In genomic region chr2:239370403-239370802, GRCh38 we compare ENCODE assay signal across 12 cellular contexts. TPM values are rescaled to one million over a fixed set of nuclear protein-coding genes. Genes with fewer than 3 reads are reported as not detected.
DNase-seq lines count a peak whose midpoint lies in the region; ATAC-seq and TF ChIP-seq lines count a peak whose summit lies in the region.
"Had no signal": no experiment of that assay in that cellular context is flagged by ENCODE, and none has a peak within 500 bp of the region (broad histone marks: within the 10 kb centered on the region; RNA-seq: fewer than 3 reads in every experiment).

No MANE protein-coding gene starts in this region.

- peaks cover 11% of the 10 kb centered on the region for H3K4me1 Mint-ChIP-seq in activated CD8-positive, alpha-beta memory T cell treated with anti-CD3 and anti-CD28 coated beads, Interleukin-2, amount 10 ng/mL, durations not matched to agents 7 days and 5 days
- peaks cover 7 to 17% of the 10 kb centered on the region in 2 donors for H3K4me1 Mint-ChIP-seq in effector memory CD8-positive, alpha-beta T cell (ENCODE audit: low read depth in 2 of 2)
- peaks cover 14% of the 10 kb centered on the region for H3K4me1 Mint-ChIP-seq in stimulated activated naive CD8-positive, alpha-beta T cell treated with anti-CD3 and anti-CD28 coated beads, Interleukin-15, amount 100 ng/mL, for 72 hours

- H3K9me3 ChIP-seq in WERI-Rb-1 (ENCODE audit: severe bottlenecking): no peaks in the 10 kb centered on the region
- H3K9me3 ChIP-seq: left lung, thyroid gland had no signal

- no peak for DNase-seq in activated CD8-positive, alpha-beta memory T cell treated with anti-CD3 and anti-CD28 coated beads, Interleukin-2, amount 10 ng/mL, durations not matched to agents 7 days and 5 days
- DNase-seq in activated CD8-positive, alpha-beta memory T cell treated with anti-CD3 and anti-CD28 coated beads for 24 hours: no peak
- DNase-seq in RPMI7951 (ENCODE audit: low read depth): peak; percentile 6
- DNase-seq in effector memory CD8-positive, alpha-beta T cell: no peak
- peak in 1 of 2 donors; percentile 14 for DNase-seq in stimulated activated naive CD8-positive, alpha-beta T cell treated with anti-CD3 and anti-CD28 coated beads, Interleukin-15, amount 100 ng/mL, for 72 hours
- no peak for DNase-seq in WERI-Rb-1
- no peak for DNase-seq in iPS-NIHi7 (ENCODE audit: extremely low spot score)
- no peak for DNase-seq in SW 1271 (lab: John Stamatoyannopoulos, UW)
- DNase-seq: NCI-H187 treated with DMSO at 0.1 percent for 48 hours had no signal

- no peak overlapping the region for H3K4me3 ChIP-seq in WERI-Rb-1 (ENCODE audit: low read depth, low read length)
- H3K4me3 ChIP-seq: left lung, thyroid gland had no signal

- no peaks in the 10 kb centered on the region for H3K36me3 Mint-ChIP-seq in activated CD8-positive, alpha-beta memory T cell treated with anti-CD3 and anti-CD28 coated beads, Interleukin-2, amount 10 ng/mL, durations not matched to agents 7 days and 5 days
- no peaks in the 10 kb centered on the region for H3K36me3 Mint-ChIP-seq in effector memory CD8-positive, alpha-beta T cell (ENCODE audit: insufficient read depth)

- ATAC-seq in activated CD8-positive, alpha-beta memory T cell treated with anti-CD3 and anti-CD28 coated beads, Interleukin-2, amount 10 ng/mL, durations not matched to agents 7 days and 5 days: no peak
- no peak for ATAC-seq in effector memory CD8-positive, alpha-beta T cell (replicated peaks)
- ATAC-seq in stimulated activated naive CD8-positive, alpha-beta T cell treated with anti-CD3 and anti-CD28 coated beads, Interleukin-15, amount 100 ng/mL, for 72 hours: no peak

- no peaks in the 10 kb centered on the region for H3K9me3 Mint-ChIP-seq in activated CD8-positive, alpha-beta memory T cell treated with anti-CD3 and anti-CD28 coated beads, Interleukin-2, amount 10 ng/mL, durations not matched to agents 7 days and 5 days (ENCODE audit: low read depth)
- H3K9me3 Mint-ChIP-seq in effector memory CD8-positive, alpha-beta T cell: no peaks in the 10 kb centered on the region
- H3K9me3 Mint-ChIP-seq in stimulated activated naive CD8-positive, alpha-beta T cell treated with anti-CD3 and anti-CD28 coated beads, Interleukin-15, amount 100 ng/mL, for 72 hours: peaks cover 0 to 6% of the 10 kb centered on the region in 2 donors
- H3K9me3 Mint-ChIP-seq: neural crest cell had no signal

- H3K36me3 ChIP-seq in WERI-Rb-1: no peaks in the 10 kb centered on the region
- H3K36me3 ChIP-seq: thyroid gland had no signal

- no peaks in the 10 kb centered on the region for H3K27me3 Mint-ChIP-seq in activated CD8-positive, alpha-beta memory T cell treated with anti-CD3 and anti-CD28 coated beads, Interleukin-2, amount 10 ng/mL, durations not matched to agents 7 days and 5 days
- no peaks in the 10 kb centered on the region for H3K27me3 Mint-ChIP-seq in effector memory CD8-positive, alpha-beta T cell
- H3K27me3 Mint-ChIP-seq in stimulated activated naive CD8-positive, alpha-beta T cell treated with anti-CD3 and anti-CD28 coated beads, Interleukin-15, amount 100 ng/mL, for 72 hours: no peaks in the 10 kb centered on the region

- no peak overlapping the region for H3K27ac ChIP-seq in WERI-Rb-1

- no peak for TF ChIP-seq CTCF in WERI-Rb-1 (IDR thresholded peaks at IDR 0.05; ENCODE audit: low read depth, low read length)

- H3K27ac Mint-ChIP-seq in activated CD8-positive, alpha-beta memory T cell treated with anti-CD3 and anti-CD28 coated beads, Interleukin-2, amount 10 ng/mL, durations not matched to agents 7 days and 5 days: peak overlapping the region; percentile 82
- peak overlapping the region; percentile 86 to 89 for H3K27ac Mint-ChIP-seq in effector memory CD8-positive, alpha-beta T cell
- H3K27ac Mint-ChIP-seq in stimulated activated naive CD8-positive, alpha-beta T cell treated with anti-CD3 and anti-CD28 coated beads, Interleukin-15, amount 100 ng/mL, for 72 hours: peak overlapping the region; percentile 94 to 98

- peak overlapping the region; percentile 46 for H3K4me3 Mint-ChIP-seq in activated CD8-positive, alpha-beta memory T cell treated with anti-CD3 and anti-CD28 coated beads, Interleukin-2, amount 10 ng/mL, durations not matched to agents 7 days and 5 days
- H3K4me3 Mint-ChIP-seq in effector memory CD8-positive, alpha-beta T cell: peak overlapping the region in 1 of 2 donors; percentile 72
- peak overlapping the region; percentile 86 to 88 for H3K4me3 Mint-ChIP-seq in stimulated activated naive CD8-positive, alpha-beta T cell treated with anti-CD3 and anti-CD28 coated beads, Interleukin-15, amount 100 ng/mL, for 72 hours
- H3K4me3 Mint-ChIP-seq: neural crest cell had no signal

- CTCF ChIA-PET in activated CD8-positive, alpha-beta memory T cell treated with anti-CD3 and anti-CD28 coated beads, Interleukin-2, amount 10 ng/mL, durations not matched to agents 7 days and 5 days (lab: Charles Lee): interaction anchor here (1.0 to 1.9 kb wide), 4 partner anchors 10 to 103 kb away, joined by 3 to 5 read pairs (median 5); no protein-coding TSS in a partner anchor

- no peaks in the 10 kb centered on the region for H3K27me3 ChIP-seq in WERI-Rb-1 (ENCODE audit: insufficient read depth, low read depth, severe bottlenecking)
- H3K27me3 ChIP-seq: left lung, thyroid gland had no signal

RNA-seq across cellular contexts. Expression of gene HDAC4, which starts 30.4 kb away (rescaled TPM):
- total RNA-seq in activated CD8-positive, alpha-beta memory T cell treated with anti-CD3 and anti-CD28 coated beads, Interleukin-2, amount 10 ng/mL, durations not matched to agents 7 days and 5 days: 10 to 100 TPM; 25.2 to 65.1 TPM
- 4.6 and 5.5 TPM in 2 replicates for total RNA-seq in RPMI7951 (2014; rRNA removed; shearing (Covaris generic))
